8 cellular contexts compared by ENCODE assay signal in genomic region chr15:50355980-50356379, GRCh38. TPM values are rescaled to one million over a fixed set of nuclear protein-coding genes. Genes with fewer than 3 reads are reported as not detected.
A peak's percentile ranks its signal among the peaks of the same experiment; 100 is the strongest.
DNase-seq lines count a peak whose midpoint lies in the region; ATAC-seq and TF ChIP-seq lines count a peak whose summit lies in the region.

No MANE protein-coding gene starts in this region.

- no peak for DNase-seq in CD8-positive, alpha-beta T cell
- DNase-seq in NB4 (ENCODE audit: low read depth) (no peak), endodermal cell (no peak), neural progenitor cell (ENCODE audit: low spot score) (no peak), NCI-H510A treated with DMSO at 0.1 percent for 48 hours (lab: John Stamatoyannopoulos, UW) (no peak)

- H3K4me1 Mint-ChIP-seq in CD8-positive, alpha-beta T cell (ENCODE audit: low read depth) = peaks cover 52% of the 10 kb centered on the region
- peaks cover 17% of the 10 kb centered on the region for H3K4me1 Mint-ChIP-seq in endodermal cell
- H3K4me1 Mint-ChIP-seq in neural progenitor cell = peaks cover 34% of the 10 kb centered on the region

- no peak for TF ChIP-seq POLR2A in NB4 (IDR thresholded peaks at IDR 0.05; ENCODE audit: extremely low read depth, insufficient read length)

- H3K4me2 ChIP-seq in neural progenitor cell = peak overlapping the region; percentile 83

- POLR2A ChIA-PET in CD8-positive, alpha-beta T cell (lab: Charles Lee) = interaction anchor here (0.8 to 2.8 kb wide), 20 partner anchors 9 to 1545 kb away, joined by 3 to 34 read pairs (median 5); partner anchors contain the start of genes CEP152, DTWD1, FAM227B and GALK2

- H3K36me3 Mint-ChIP-seq in CD8-positive, alpha-beta T cell = peaks cover 63% of the 10 kb centered on the region
- H3K36me3 Mint-ChIP-seq in endodermal cell (ENCODE audit: low read depth) (peaks cover 40% of the 10 kb centered on the region), neural progenitor cell (peaks cover 38% of the 10 kb centered on the region)

- H3K9me3 Mint-ChIP-seq in CD8-positive, alpha-beta T cell = no peaks in the 10 kb centered on the region
- no peaks in the 10 kb centered on the region for H3K9me3 Mint-ChIP-seq in endodermal cell
- H3K9me3 Mint-ChIP-seq in neural progenitor cell = no peaks in the 10 kb centered on the region

- peaks cover 29% of the 10 kb centered on the region for H3K4me1 ChIP-seq in CD8-positive, alpha-beta T cell (ENCODE audit: insufficient read depth, low read length)
- H3K4me1 ChIP-seq in endodermal cell (ENCODE audit: control insufficient read depth, insufficient read depth, low read length) = no peaks in the 10 kb centered on the region
- H3K4me1 ChIP-seq in neural progenitor cell = peaks cover 21% of the 10 kb centered on the region

- H3K9ac ChIP-seq in endodermal cell (ENCODE audit: extremely low read depth, low read length, poor library complexity, severe bottlenecking) = peak overlapping the region; percentile 98
- peak overlapping the region; percentile 99 for H3K9ac ChIP-seq in neural progenitor cell

- no peaks in the 10 kb centered on the region for H3K27me3 ChIP-seq in CD8-positive, alpha-beta T cell (ENCODE audit: insufficient read depth, low read length)
- H3K27me3 ChIP-seq in endodermal cell (ENCODE audit: control insufficient read depth, insufficient read depth, low read length, poor library complexity, severe bottlenecking) (no peaks in the 10 kb centered on the region), neural progenitor cell (no peaks in the 10 kb centered on the region)

- H3K79me2 ChIP-seq in neural progenitor cell (ENCODE audit: low read depth) = peaks cover 98% of the 10 kb centered on the region

- TF ChIP-seq CTCF in CD8-positive, alpha-beta T cell (IDR thresholded peaks at IDR 0.05) = no peak
- TF ChIP-seq CTCF in NB4 (IDR thresholded peaks at IDR 0.05; ENCODE audit: low read depth, low read length) = no peak
- TF ChIP-seq CTCF in endodermal cell (conservative IDR thresholded peaks at IDR 0.05) = no peak
- no peak for TF ChIP-seq CTCF in neural progenitor cell (IDR thresholded peaks at IDR 0.05)

- no peak overlapping the region for H2AFZ ChIP-seq in neural progenitor cell (replicated peaks)

- CTCF ChIA-PET in CD8-positive, alpha-beta T cell (lab: Charles Lee) = interaction anchor here (0.8 to 1.3 kb wide), 3 partner anchors 40 to 521 kb away, joined by 3 to 5 read pairs (median 4); no protein-coding TSS in a partner anchor

- peaks cover 24% of the 10 kb centered on the region for H4K20me1 ChIP-seq in neural progenitor cell (ENCODE audit: low read depth)

- peak overlapping the region; percentile 93 for H3K4me3 Mint-ChIP-seq in CD8-positive, alpha-beta T cell
- peak overlapping the region; percentile 91 for H3K4me3 Mint-ChIP-seq in endodermal cell
- H3K4me3 Mint-ChIP-seq in neural progenitor cell = peak overlapping the region; percentile 99

- peak overlapping the region; percentile 98 for H3K27ac Mint-ChIP-seq in CD8-positive, alpha-beta T cell
- H3K27ac Mint-ChIP-seq in endodermal cell (peak overlapping the region; percentile 98), neural progenitor cell (peak overlapping the region; percentile 100)

- H3K27ac ChIP-seq in CD8-positive, alpha-beta T cell (ENCODE audit: low read depth, low read length) = peak overlapping the region; percentile 94
- H3K27ac ChIP-seq in endodermal cell (ENCODE audit: low read depth, low read length) = no peak overlapping the region
- peak overlapping the region; percentile 99 for H3K27ac ChIP-seq in neural progenitor cell

- ATAC-seq in CD8-positive, alpha-beta T cell = no peak
- ATAC-seq in HG03095 (IDR thresholded peaks at IDR 0.05; ENCODE audit: unreplicated experiment) = no peak
- no peak for ATAC-seq in GM18517 (IDR thresholded peaks at IDR 0.05; ENCODE audit: unreplicated experiment)
- no peak for ATAC-seq in GM19351 (IDR thresholded peaks at IDR 0.05; ENCODE audit: unreplicated experiment)

- peaks cover 21% of the 10 kb centered on the region for H3F3A ChIP-seq in neural progenitor cell (ENCODE audit: low read depth)

- no peaks in the 10 kb centered on the region for H3K27me3 Mint-ChIP-seq in CD8-positive, alpha-beta T cell (ENCODE audit: low read depth)
- H3K27me3 Mint-ChIP-seq in endodermal cell (ENCODE audit: insufficient read depth) (no peaks in the 10 kb centered on the region), neural progenitor cell (ENCODE audit: insufficient read depth, low read depth) (peaks cover 5% of the 10 kb centered on the region)

- WGBS in endodermal cell (ENCODE audit: insufficient coverage in 1 of 2, insufficient read length in 1 of 2), 2 experiments = 0 to 17% methylated on average over 2 of the region's 2 CpGs

- intact Hi-C loops in CD8-positive, alpha-beta T cell (cut with DNase I, micrococcal nuclease) = loop anchor here (1.0 to 10.0 kb wide), 11 partner anchors 37 to 1545 kb away; partner anchors contain the start of genes CEP152 (in 2 of the 2), AP4E1 (in 1 of the 2), COPS2 (in 1 of the 2) and DTWD1 (in 1 of the 2)

- H3K9me3 ChIP-seq in CD8-positive, alpha-beta T cell (ENCODE audit: low read length) = no peaks in the 10 kb centered on the region
- H3K9me3 ChIP-seq in endodermal cell (ENCODE audit: control insufficient read depth, low read length) (no peaks in the 10 kb centered on the region), neural progenitor cell (ENCODE audit: low read depth) (no peaks in the 10 kb centered on the region)

- peak overlapping the region; percentile 90 for H3K4me3 ChIP-seq in CD8-positive, alpha-beta T cell (ENCODE audit: low read depth, low read length)
- peak overlapping the region; percentile 100 for H3K4me3 ChIP-seq in NB4 (ENCODE audit: low read depth, low read length)
- peak overlapping the region; percentile 96 for H3K4me3 ChIP-seq in endodermal cell (ENCODE audit: low read length)
- peak overlapping the region; percentile 94 for H3K4me3 ChIP-seq in neural progenitor cell

- H3K36me3 ChIP-seq in CD8-positive, alpha-beta T cell (ENCODE audit: insufficient read depth, low read length) = no peaks in the 10 kb centered on the region
- H3K36me3 ChIP-seq in endodermal cell (ENCODE audit: control insufficient read depth, insufficient read depth, low read length) (peaks cover 37% of the 10 kb centered on the region), neural progenitor cell (no peaks in the 10 kb centered on the region)

RNA-seq across cellular contexts. Expression of gene GABPB1, which starts 1.0 kb away (rescaled TPM):
- total RNA-seq in CD8-positive, alpha-beta T cell = 10 to 100 TPM; 27.0 to 31.0 TPM
- 10 to 100 TPM; 32.0 to 37.5 TPM for total RNA-seq in endodermal cell
- 30.6 TPM for polyA plus RNA-seq in endodermal cell (2013, experiment 1 of 2)
- polyA plus RNA-seq in endodermal cell (2013, experiment 2 of 2) = 29.5 TPM
- total RNA-seq in neural progenitor cell (ENCODE audit: low replicate concordance) = 56.7 and 77.7 TPM in 2 replicates
